1 cellular context compared by ENCODE assay signal in genomic region chr1:23931481-23931880, GRCh38.
TF ChIP-seq lines count a peak whose summit lies in the region.

No MANE protein-coding gene starts in this region.

TF ChIP-seq in IMR-90, 13 proteins besides CTCF, POLR2A, EP300 and RAD21:
- TF ChIP-seq CHD1 (IDR thresholded peaks at IDR 0.05; ENCODE audit: low read depth, low read length) (no peak), SMC3 (IDR thresholded peaks at IDR 0.05; ENCODE audit: low read depth, low read length) (no peak), MXI1 (IDR thresholded peaks at IDR 0.05; ENCODE audit: borderline replicate concordance, low read depth, low read length) (no peak), NFE2L2 (IDR thresholded peaks at IDR 0.05; ENCODE audit: low read depth, low read length) (no peak), USF2 (IDR thresholded peaks at IDR 0.05; ENCODE audit: low read depth, low read length) (no peak), FOS (IDR thresholded peaks at IDR 0.05; ENCODE audit: low read depth, low read length) (no peak), RFX5 (IDR thresholded peaks at IDR 0.05; ENCODE audit: low read depth, low read length) (no peak), CEBPB (IDR thresholded peaks at IDR 0.05; ENCODE audit: low read depth, low read length) (no peak), MAZ (IDR thresholded peaks at IDR 0.05; ENCODE audit: borderline replicate concordance, low read depth, low read length) (no peak), ELK1 (IDR thresholded peaks at IDR 0.05; ENCODE audit: borderline replicate concordance, low read depth, low read length) (no peak), BHLHE40 (IDR thresholded peaks at IDR 0.05; ENCODE audit: low read depth, low read length) (no peak), MAFK (IDR thresholded peaks at IDR 0.05; ENCODE audit: low read depth, low read length) (no peak), RCOR1 (IDR thresholded peaks at IDR 0.05; ENCODE audit: insufficient replicate concordance, low read length) (no peak)
